In the genomic region with DNA sequence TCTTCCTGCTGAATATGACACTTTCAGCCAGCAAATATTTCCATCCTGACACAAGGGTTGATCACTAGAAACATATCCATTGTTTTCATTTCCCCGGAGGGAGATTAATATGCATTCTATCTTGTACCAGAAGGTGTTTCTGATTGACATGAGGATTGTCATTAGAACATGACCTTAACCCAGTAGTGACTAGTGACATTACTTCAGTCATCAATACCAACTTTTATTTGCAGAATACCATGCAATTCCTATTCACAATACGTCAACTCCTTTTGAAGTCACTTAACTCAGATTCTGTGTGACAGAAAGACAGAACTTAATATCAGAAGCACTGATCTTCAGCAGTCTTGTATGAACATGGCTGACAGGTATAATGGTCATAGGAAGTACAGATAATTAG, we compare ENCODE assay signal across 34 cellular contexts.
"Had no signal": no experiment of that assay in that cellular context is flagged by ENCODE, and none has a peak within 500 bp of the region (broad histone marks: within the 10 kb centered on the region; RNA-seq: fewer than 3 reads in every experiment).

No MANE protein-coding gene starts in this region.

- H3K9me3 ChIP-seq: MG63 had no signal

- H3K4me3 ChIP-seq: MG63 had no signal

- H3K27ac ChIP-seq: KMS-11 had no signal

- DNase-seq: Karpas-422, Kasumi-1, MG63, MM.1S, MV-4-11, NCI-H1048, NCI-H1092, NCI-H1092 treated with DMSO at 0.1 percent for 48 hours, NCI-H1105, NCI-H1417, NCI-H1417 treated with DMSO at 0.1 percent for 48 hours, NCI-H1436, NCI-H1436 treated with DMSO at 0.1 percent for 48 hours, NCI-H146, NCI-H1694, NCI-H1694 treated with DMSO at 0.1 percent for 48 hours, NCI-H187, NCI-H187 treated with DMSO at 0.1 percent for 48 hours, NCI-H1930, NCI-H2029, NCI-H2029 treated with DMSO at 0.1 percent for 48 hours, NCI-H2081, NCI-H2081 treated with DMSO at 0.1 percent for 48 hours, NCI-H2107, NCI-H2171, NCI-H2171 treated with DMSO at 0.1 percent for 48 hours, NCI-H2227 treated with DMSO at 0.1 percent for 48 hours, NCI-H226, NCI-H345, NCI-H446, NCI-H446 treated with DMSO at 0.1 percent for 48 hours, NCI-H510A, NCI-H510A treated with DMSO at 0.1 percent for 48 hours had no signal

- H3K36me3 ChIP-seq: MG63 had no signal

- H3K27me3 ChIP-seq: MG63 had no signal

- H3K4me2 ChIP-seq: KMS-11 had no signal

- H3K9ac ChIP-seq: KMS-11 had no signal
